7 cellular contexts compared by ENCODE assay signal in genomic region chr1:149561806-149562205, GRCh38. TPM values are rescaled to one million over a fixed set of nuclear protein-coding genes. Genes with fewer than 3 reads are reported as not detected.
DNase-seq lines count a peak whose midpoint lies in the region; ATAC-seq and TF ChIP-seq lines count a peak whose summit lies in the region.
"Not testable (repeated sequence)": the region's sequence is repeated elsewhere in the genome, so short reads cannot be mapped to it uniquely, and the experiment has no call there.
"Had no signal": no experiment of that assay in that cellular context is flagged by ENCODE, and none has a peak within 500 bp of the region (broad histone marks: within the 10 kb centered on the region; RNA-seq: fewer than 3 reads in every experiment).

No MANE protein-coding gene starts in this region.

- not testable (repeated sequence) for H3K27me3 Mint-ChIP-seq in CD8-positive, alpha-beta T cell (ENCODE audit: low read depth); activated CD4-positive, alpha-beta T cell treated with anti-CD3 and anti-CD28 coated beads, Interleukin-2, amount 10 ng/mL, durations not matched to agents 24 days and 14 days; chondrocyte (ENCODE audit: low read depth)

- H3K4me1 Mint-ChIP-seq in CD8-positive, alpha-beta T cell (ENCODE audit: low read depth); activated CD4-positive, alpha-beta T cell treated with anti-CD3 and anti-CD28 coated beads, Interleukin-2, amount 10 ng/mL, durations not matched to agents 24 days and 14 days; chondrocyte (ENCODE audit: low read depth): not testable (repeated sequence)

- ATAC-seq in CD8-positive, alpha-beta T cell; left lobe of liver: not testable (repeated sequence)

- DNase-seq in CD8-positive, alpha-beta T cell: not testable (repeated sequence)
- peak; percentile 53 for DNase-seq in activated CD4-positive, alpha-beta T cell treated with anti-CD3 and anti-CD28 coated beads, Interleukin-2, amount 10 ng/mL, durations not matched to agents 24 days and 14 days
- peak; percentile 16 for DNase-seq in activated T-cell treated with anti-CD3 and anti-CD28 coated beads, Interleukin-2, amount 50 U/mL, for 1 hour
- peak; percentile 43 for DNase-seq in chondrocyte (ENCODE audit: low spot score)
- DNase-seq in left lobe of liver (ENCODE audit: low spot score): peak; percentile 35
- peak; percentile 53 for DNase-seq in posterior vena cava (ENCODE audit: low spot score)

- H3K27ac Mint-ChIP-seq in CD8-positive, alpha-beta T cell: peak overlapping the region; percentile 81
- not testable (repeated sequence) for H3K27ac Mint-ChIP-seq in activated CD4-positive, alpha-beta T cell treated with anti-CD3 and anti-CD28 coated beads, Interleukin-2, amount 10 ng/mL, durations not matched to agents 24 days and 14 days; chondrocyte (ENCODE audit: unreplicated experiment)

- POLR2A ChIA-PET in CD8-positive, alpha-beta T cell (lab: Charles Lee): not testable (repeated sequence)

- H3K27ac ChIP-seq in CD8-positive, alpha-beta T cell (ENCODE audit: low read depth, low read length): not testable (repeated sequence)

- intact Hi-C loops in CD8-positive, alpha-beta T cell (cut with DNase I, micrococcal nuclease); activated CD4-positive, alpha-beta T cell treated with anti-CD3 and anti-CD28 coated beads, Interleukin-2, amount 10 ng/mL, durations not matched to agents 24 days and 14 days (cut with micrococcal nuclease); posterior vena cava (cut with DNase I): not testable (repeated sequence)

- not testable (repeated sequence) for H3K4me3 Mint-ChIP-seq in CD8-positive, alpha-beta T cell; activated CD4-positive, alpha-beta T cell treated with anti-CD3 and anti-CD28 coated beads, Interleukin-2, amount 10 ng/mL, durations not matched to agents 24 days and 14 days; chondrocyte (ENCODE audit: unreplicated experiment)

- not testable (repeated sequence) for H3K9me3 Mint-ChIP-seq in CD8-positive, alpha-beta T cell; activated CD4-positive, alpha-beta T cell treated with anti-CD3 and anti-CD28 coated beads, Interleukin-2, amount 10 ng/mL, durations not matched to agents 24 days and 14 days; chondrocyte (ENCODE audit: low read depth)

- not testable (repeated sequence) for H3K27me3 ChIP-seq in CD8-positive, alpha-beta T cell (ENCODE audit: insufficient read depth, low read length)

- H3K36me3 Mint-ChIP-seq in CD8-positive, alpha-beta T cell; activated CD4-positive, alpha-beta T cell treated with anti-CD3 and anti-CD28 coated beads, Interleukin-2, amount 10 ng/mL, durations not matched to agents 24 days and 14 days (ENCODE audit: low read depth); chondrocyte (ENCODE audit: low read depth): not testable (repeated sequence)

- H3K4me1 ChIP-seq in CD8-positive, alpha-beta T cell (ENCODE audit: insufficient read depth, low read length): not testable (repeated sequence)

- not testable (repeated sequence) for H3K36me3 ChIP-seq in CD8-positive, alpha-beta T cell (ENCODE audit: insufficient read depth, low read length)

- H3K9me3 ChIP-seq in CD8-positive, alpha-beta T cell (ENCODE audit: low read length): not testable (repeated sequence)

- not testable (repeated sequence) for TF ChIP-seq CTCF in CD8-positive, alpha-beta T cell (IDR thresholded peaks at IDR 0.05); chondrocyte (IDR thresholded peaks at IDR 0.05)

- not testable (repeated sequence) for H3K4me3 ChIP-seq in CD8-positive, alpha-beta T cell (ENCODE audit: low read depth, low read length)

- CTCF ChIA-PET in CD8-positive, alpha-beta T cell (lab: Charles Lee): not testable (repeated sequence)

RNA-seq across cellular contexts. Expression of gene PPIAL4C, which starts 21.8 kb away (rescaled TPM):
- not detected for total RNA-seq in CD8-positive, alpha-beta T cell
- total RNA-seq in activated CD4-positive, alpha-beta T cell treated with anti-CD3 and anti-CD28 coated beads, Interleukin-2, amount 10 ng/mL, durations not matched to agents 24 days and 14 days: not detected in 2 replicates
- not detected in 3 replicates for total RNA-seq in chondrocyte
- not detected for total RNA-seq in left lobe of liver
- total RNA-seq in posterior vena cava: not detected
- total RNA-seq: Caco-2 had no signal
